In the genomic region with DNA sequence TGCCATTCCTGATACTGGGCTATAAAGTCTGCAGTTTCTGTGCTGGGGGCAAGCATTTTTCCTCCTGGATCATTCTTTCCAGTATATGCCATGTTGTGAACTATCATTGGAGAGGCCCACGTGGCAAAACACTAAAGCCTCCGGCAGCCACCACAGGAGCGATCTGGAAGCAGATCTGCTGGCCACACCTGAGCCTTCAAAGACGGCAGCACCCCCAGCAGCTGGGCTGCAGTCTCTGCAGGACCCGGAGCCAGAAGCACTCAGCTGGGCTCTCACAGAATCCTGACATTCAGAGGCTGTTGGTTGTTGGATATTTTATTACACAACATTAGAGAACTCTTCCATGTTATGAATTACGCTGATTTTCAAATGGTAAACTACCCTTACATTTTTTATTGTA, we compare ENCODE assay signal across 1 cellular context.
TF ChIP-seq lines count a peak whose summit lies in the region.

No MANE protein-coding gene starts in this region.

TF ChIP-seq in SK-N-SH treated with all-trans-retinoic acid at 6 μM for 48 hours, 23 proteins besides CTCF, POLR2A, EP300 and RAD21 (continued from another document):
- TF ChIP-seq, protein P1, sequence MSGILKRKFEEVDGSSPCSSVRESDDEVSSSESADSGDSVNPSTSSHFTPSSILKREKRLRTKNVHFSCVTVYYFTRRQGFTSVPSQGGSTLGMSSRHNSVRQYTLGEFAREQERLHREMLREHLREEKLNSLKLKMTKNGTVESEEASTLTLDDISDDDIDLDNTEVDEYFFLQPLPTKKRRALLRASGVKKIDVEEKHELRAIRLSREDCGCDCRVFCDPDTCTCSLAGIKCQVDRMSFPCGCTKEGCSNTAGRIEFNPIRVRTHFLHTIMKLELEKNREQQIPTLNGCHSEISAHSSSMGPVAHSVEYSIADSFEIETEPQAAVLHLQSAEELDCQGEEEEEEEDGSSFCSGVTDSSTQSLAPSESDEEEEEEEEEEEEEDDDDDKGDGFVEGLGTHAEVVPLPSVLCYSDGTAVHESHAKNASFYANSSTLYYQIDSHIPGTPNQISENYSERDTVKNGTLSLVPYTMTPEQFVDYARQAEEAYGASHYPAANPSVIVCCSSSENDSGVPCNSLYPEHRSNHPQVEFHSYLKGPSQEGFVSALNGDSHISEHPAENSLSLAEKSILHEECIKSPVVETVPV (CRISPR knock-in tag; IDR thresholded peaks at IDR 0.05), result no peak
- no peak for TF ChIP-seq GLIS3 (CRISPR knock-in tag; IDR thresholded peaks at IDR 0.05)
